3 cellular contexts compared by ENCODE assay signal in the genomic region with DNA sequence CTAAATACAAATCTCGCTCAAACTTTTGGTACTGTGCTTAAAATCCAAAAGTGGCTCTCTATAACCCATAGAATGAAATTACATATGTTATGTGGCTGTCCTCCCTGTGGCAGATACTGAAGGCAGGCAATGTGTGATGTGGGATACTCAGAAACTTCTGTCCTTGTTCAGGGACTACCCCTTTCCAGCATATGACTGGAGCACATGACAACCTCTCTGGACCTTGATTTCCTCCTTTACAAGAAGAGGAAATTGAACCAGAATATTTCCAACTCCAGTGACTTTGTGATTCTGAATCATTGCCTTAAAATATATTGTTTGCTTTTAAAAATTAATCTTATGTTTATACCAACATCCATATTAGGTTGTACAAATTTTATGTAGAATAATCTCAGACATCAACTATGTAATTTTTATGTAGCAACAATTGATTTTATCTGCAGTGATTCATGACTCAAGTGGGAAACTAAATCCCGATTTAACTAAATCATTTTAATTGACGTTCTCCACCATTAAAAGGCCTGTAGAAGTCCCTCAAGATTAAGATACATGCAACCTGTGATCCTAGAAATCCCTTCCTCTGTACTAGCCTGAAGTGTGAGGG.
TF ChIP-seq lines count a peak whose summit lies in the region.

No MANE protein-coding gene starts in this region.

TF ChIP-seq in IMR-90, 13 proteins besides CTCF, POLR2A, EP300 and RAD21 (continued from another document):
- TF ChIP-seq MAZ (IDR thresholded peaks at IDR 0.05; ENCODE audit: borderline replicate concordance, low read depth, low read length), result no peak

TF ChIP-seq in neural cell, 6 proteins besides CTCF, POLR2A, EP300 and RAD21 (continued from another document):
- TF ChIP-seq, protein P1, sequence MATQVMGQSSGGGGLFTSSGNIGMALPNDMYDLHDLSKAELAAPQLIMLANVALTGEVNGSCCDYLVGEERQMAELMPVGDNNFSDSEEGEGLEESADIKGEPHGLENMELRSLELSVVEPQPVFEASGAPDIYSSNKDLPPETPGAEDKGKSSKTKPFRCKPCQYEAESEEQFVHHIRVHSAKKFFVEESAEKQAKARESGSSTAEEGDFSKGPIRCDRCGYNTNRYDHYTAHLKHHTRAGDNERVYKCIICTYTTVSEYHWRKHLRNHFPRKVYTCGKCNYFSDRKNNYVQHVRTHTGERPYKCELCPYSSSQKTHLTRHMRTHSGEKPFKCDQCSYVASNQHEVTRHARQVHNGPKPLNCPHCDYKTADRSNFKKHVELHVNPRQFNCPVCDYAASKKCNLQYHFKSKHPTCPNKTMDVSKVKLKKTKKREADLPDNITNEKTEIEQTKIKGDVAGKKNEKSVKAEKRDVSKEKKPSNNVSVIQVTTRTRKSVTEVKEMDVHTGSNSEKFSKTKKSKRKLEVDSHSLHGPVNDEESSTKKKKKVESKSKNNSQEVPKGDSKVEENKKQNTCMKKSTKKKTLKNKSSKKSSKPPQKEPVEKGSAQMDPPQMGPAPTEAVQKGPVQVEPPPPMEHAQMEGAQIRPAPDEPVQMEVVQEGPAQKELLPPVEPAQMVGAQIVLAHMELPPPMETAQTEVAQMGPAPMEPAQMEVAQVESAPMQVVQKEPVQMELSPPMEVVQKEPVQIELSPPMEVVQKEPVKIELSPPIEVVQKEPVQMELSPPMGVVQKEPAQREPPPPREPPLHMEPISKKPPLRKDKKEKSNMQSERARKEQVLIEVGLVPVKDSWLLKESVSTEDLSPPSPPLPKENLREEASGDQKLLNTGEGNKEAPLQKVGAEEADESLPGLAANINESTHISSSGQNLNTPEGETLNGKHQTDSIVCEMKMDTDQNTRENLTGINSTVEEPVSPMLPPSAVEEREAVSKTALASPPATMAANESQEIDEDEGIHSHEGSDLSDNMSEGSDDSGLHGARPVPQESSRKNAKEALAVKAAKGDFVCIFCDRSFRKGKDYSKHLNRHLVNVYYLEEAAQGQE (IDR thresholded peaks at IDR 0.05; ENCODE audit: borderline replicate concordance), result no peak
- no peak for TF ChIP-seq SMC3 (conservative IDR thresholded peaks at IDR 0.05; ENCODE audit: poor library complexity)

TF ChIP-seq in WTC11, 78 proteins besides CTCF, POLR2A, EP300 and RAD21 (continued from another document):
- TF ChIP-seq ZNF396 (CRISPR knock-in tag; IDR thresholded peaks at IDR 0.05; ENCODE audit: borderline replicate concordance), result no peak
- no peak for TF ChIP-seq GRHL2 (CRISPR knock-in tag; IDR thresholded peaks at IDR 0.05; ENCODE audit: insufficient replicate concordance, severe bottlenecking)
- TF ChIP-seq JAZF1 (CRISPR knock-in tag; IDR thresholded peaks at IDR 0.05), result no peak
- TF ChIP-seq, protein P2, sequence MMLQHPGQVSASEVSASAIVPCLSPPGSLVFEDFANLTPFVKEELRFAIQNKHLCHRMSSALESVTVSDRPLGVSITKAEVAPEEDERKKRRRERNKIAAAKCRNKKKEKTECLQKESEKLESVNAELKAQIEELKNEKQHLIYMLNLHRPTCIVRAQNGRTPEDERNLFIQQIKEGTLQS (CRISPR knock-in tag; conservative IDR thresholded peaks at IDR 0.05), result no peak
- no peak for TF ChIP-seq ZNF232 (CRISPR knock-in tag; IDR thresholded peaks at IDR 0.05)
- TF ChIP-seq ZNF416 (CRISPR knock-in tag; IDR thresholded peaks at IDR 0.05), result no peak
- TF ChIP-seq ETV6 (CRISPR knock-in tag; IDR thresholded peaks at IDR 0.05), result no peak
- TF ChIP-seq ERG (CRISPR knock-in tag; IDR thresholded peaks at IDR 0.05), result no peak
- no peak for TF ChIP-seq ZNF317 (CRISPR knock-in tag; IDR thresholded peaks at IDR 0.05; ENCODE audit: borderline replicate concordance, low read depth)
- TF ChIP-seq CREB1 (CRISPR knock-in tag; IDR thresholded peaks at IDR 0.05), result no peak
- TF ChIP-seq PRDM15 (CRISPR knock-in tag; IDR thresholded peaks at IDR 0.05), result no peak
- TF ChIP-seq JUN (CRISPR knock-in tag; IDR thresholded peaks at IDR 0.05), result no peak
- TF ChIP-seq, protein P3, sequence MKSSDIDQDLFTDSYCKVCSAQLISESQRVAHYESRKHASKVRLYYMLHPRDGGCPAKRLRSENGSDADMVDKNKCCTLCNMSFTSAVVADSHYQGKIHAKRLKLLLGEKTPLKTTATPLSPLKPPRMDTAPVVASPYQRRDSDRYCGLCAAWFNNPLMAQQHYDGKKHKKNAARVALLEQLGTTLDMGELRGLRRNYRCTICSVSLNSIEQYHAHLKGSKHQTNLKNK (CRISPR knock-in tag; IDR thresholded peaks at IDR 0.05), result no peak
- no peak for TF ChIP-seq SP1 (CRISPR knock-in tag; conservative IDR thresholded peaks at IDR 0.05)
- TF ChIP-seq, protein P4, sequence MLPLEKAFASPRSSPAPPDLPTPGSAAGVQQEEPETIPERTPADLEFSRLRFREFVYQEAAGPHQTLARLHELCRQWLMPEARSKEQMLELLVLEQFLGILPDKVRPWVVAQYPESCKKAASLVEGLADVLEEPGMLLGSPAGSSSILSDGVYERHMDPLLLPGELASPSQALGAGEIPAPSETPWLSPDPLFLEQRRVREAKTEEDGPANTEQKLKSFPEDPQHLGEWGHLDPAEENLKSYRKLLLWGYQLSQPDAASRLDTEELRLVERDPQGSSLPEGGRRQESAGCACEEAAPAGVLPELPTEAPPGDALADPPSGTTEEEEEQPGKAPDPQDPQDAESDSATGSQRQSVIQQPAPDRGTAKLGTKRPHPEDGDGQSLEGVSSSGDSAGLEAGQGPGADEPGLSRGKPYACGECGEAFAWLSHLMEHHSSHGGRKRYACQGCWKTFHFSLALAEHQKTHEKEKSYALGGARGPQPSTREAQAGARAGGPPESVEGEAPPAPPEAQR (CRISPR knock-in tag; IDR thresholded peaks at IDR 0.05), result no peak
